Comparison of ENCODE assay signal across 4 cellular contexts in genomic region chr1:103576784-103577183, GRCh38. TPM values are rescaled to one million over a fixed set of nuclear protein-coding genes. Genes with fewer than 3 reads are reported as not detected.
"Had no signal": no experiment of that assay in that cellular context is flagged by ENCODE, and none has a peak within 500 bp of the region (broad histone marks: within the 10 kb centered on the region; RNA-seq: fewer than 3 reads in every experiment).

No MANE protein-coding gene starts in this region.

RNA-seq across cellular contexts. Expression of gene AMY2B, which starts 5.4 kb away (rescaled TPM):
- total RNA-seq: M059J had no signal

RNA-seq across cellular contexts. Expression of gene AMY2A, which starts 40.4 kb away (rescaled TPM):
- total RNA-seq: LHCN-M2, M059J, MCF 10A, NCI-H460 had no signal
